In genomic region chr5:23071682-23072081, GRCh38 we compare ENCODE assay signal across 29 cellular contexts.
DNase-seq lines count a peak whose midpoint lies in the region; ATAC-seq, FAIRE-seq and TF ChIP-seq lines count a peak whose summit lies in the region.
"Had no signal": no experiment of that assay in that cellular context is flagged by ENCODE, and none has a peak within 500 bp of the region (broad histone marks: within the 10 kb centered on the region; RNA-seq: fewer than 3 reads in every experiment).

No MANE protein-coding gene starts in this region.

- TF ChIP-seq CTCF in H1 (IDR thresholded peaks at IDR 0.05; ENCODE audit: control extremely low read depth in 1 of 3, insufficient read depth in 1 of 3, low read depth in 1 of 3, low read length in 3 of 3) = no peak
- TF ChIP-seq CTCF in SK-N-SH (IDR thresholded peaks at IDR 0.05) = no peak

- FAIRE-seq in H1 (lab: Jason Lieb, UNC) = no peak
- FAIRE-seq: bronchial epithelial cell, frontal cortex, GM12892, HTR-8/SVneo, keratinocyte, small intestine had no signal

- H3K4me2 ChIP-seq in H1 (ENCODE audit: insufficient read depth in 1 of 2, low read depth in 2 of 2, low read length in 2 of 2) = no peak overlapping the region
- H3K4me2 ChIP-seq in SK-N-SH = no peak overlapping the region
- H3K4me2 ChIP-seq: BLaER1 had no signal

- H3K79me1 ChIP-seq in H1 (ENCODE audit: low read depth, low read length) = no peaks in the 10 kb centered on the region

- H2BK5ac ChIP-seq in H1 (ENCODE audit: low read depth, low read length) = no peak overlapping the region

- DNase-seq in H1 (ENCODE audit: low read depth in 1 of 2, low spot score in 2 of 2) (no peak), SK-N-SH (no peak), T-helper 9 cell (no peak)
- DNase-seq: activated CD4-positive, alpha-beta T cell treated with anti-CD3 and anti-CD28 coated beads, Interleukin-2, amount 10 ng/mL, durations not matched to agents 7 days and 5 days; activated naive CD8-positive, alpha-beta T cell treated with anti-CD3 and anti-CD28 coated beads, Interleukin-2, amount 10 ng/mL, durations not matched to agents 7 days and 5 days; aorta; heart right ventricle; KG1; left ventricle myocardium inferior; NCI-H1417; NCI-H2081; NCI-H526 treated with DMSO at 0.1 percent for 48 hours; small intestine; stimulated activated naive B cell treated with anti-CD40 and anti-IgM and Interleukin-4, amounts not matched to agents 10 μg/mL and 1 μg/mL and 100 μg/mL, for 72 hours; T1000 had no signal

- no peak overlapping the region for H2AK5ac ChIP-seq in H1 (ENCODE audit: low read depth, low read length)

- TF ChIP-seq POLR2A in H1 (IDR thresholded peaks at IDR 0.05; ENCODE audit: control extremely low read depth in 1 of 2, low read depth in 2 of 2, low read length in 2 of 2) = no peak

- H2BK12ac ChIP-seq in H1 (ENCODE audit: low read depth, low read length) = no peak overlapping the region

- H3K14ac ChIP-seq in H1 (ENCODE audit: insufficient read length) = no peak overlapping the region

- H3K79me2 ChIP-seq in H1 (ENCODE audit: control insufficient read depth in 1 of 2, insufficient read depth in 2 of 2, low read length in 2 of 2) (no peaks in the 10 kb centered on the region), SK-N-SH (ENCODE audit: insufficient read depth) (no peaks in the 10 kb centered on the region)
- H3K79me2 ChIP-seq: parathyroid adenoma had no signal

- H4K91ac ChIP-seq in H1 (replicated peaks; ENCODE audit: insufficient read length, low read length) = no peak overlapping the region

- no peak overlapping the region for H3K4me3 ChIP-seq in H1 (ENCODE audit: extremely low read depth in 1 of 4, insufficient read depth in 2 of 4, low read depth in 3 of 4, low read length in 4 of 4)
- no peak overlapping the region for H3K4me3 ChIP-seq in SK-N-SH (ENCODE audit: low read depth in 2 of 2, low read length in 1 of 2)
- H3K4me3 ChIP-seq: BLaER1, heart right ventricle, left ventricle myocardium inferior had no signal

- TF ChIP-seq RAD21 in H1 (IDR thresholded peaks at IDR 0.05 in 1 of 2, conservative IDR thresholded peaks at IDR 0.05 in 1 of 2; ENCODE audit: low read depth in 2 of 2, low read length in 2 of 2) (no peak), SK-N-SH (IDR thresholded peaks at IDR 0.05; ENCODE audit: low read length) (no peak)

- no peaks in the 10 kb centered on the region for H3F3A ChIP-seq in SK-N-SH (replicated peaks; ENCODE audit: insufficient read depth)

- peak; percentile 67 for ATAC-seq in GM18868 (IDR thresholded peaks at IDR 0.05; ENCODE audit: unreplicated experiment)
- peak; percentile 74 for ATAC-seq in GM21786 (IDR thresholded peaks at IDR 0.05; ENCODE audit: unreplicated experiment)
- peak; percentile 62 for ATAC-seq in HG03571 (IDR thresholded peaks at IDR 0.05; ENCODE audit: unreplicated experiment)
- ATAC-seq in HG02884 (IDR thresholded peaks at IDR 0.05; ENCODE audit: unreplicated experiment) = no peak
- ATAC-seq in HG03108 (IDR thresholded peaks at IDR 0.05; ENCODE audit: unreplicated experiment) = no peak
- ATAC-seq: HCT116, heart right ventricle had no signal

- H3K4me1 ChIP-seq in H1 (replicated peaks in 1 of 4; ENCODE audit: control insufficient read depth in 3 of 4, insufficient read depth in 4 of 4, low read length in 3 of 4) = no peaks in the 10 kb centered on the region
- H3K4me1 ChIP-seq in SK-N-SH (ENCODE audit: control insufficient read depth in 1 of 2, insufficient read depth in 2 of 2, low read depth in 1 of 2, low read length in 1 of 2) = no peaks in the 10 kb centered on the region
- H3K4me1 ChIP-seq: BLaER1, heart right ventricle, left ventricle myocardium inferior, parathyroid adenoma had no signal

- H3K56ac ChIP-seq in H1 (replicated peaks; ENCODE audit: insufficient read length, low read depth, low read length) = no peak overlapping the region

- no peak overlapping the region for H3K4ac ChIP-seq in H1 (replicated peaks; ENCODE audit: insufficient read length, low read depth, low read length)

- CTCF ChIA-PET in H1 (lab: Charles Lee; ENCODE audit: partially characterized antibody) (interaction anchor here (0.7 kb wide), 1 partner anchor 1052 kb away, joined by 3 read pairs; no protein-coding TSS in a partner anchor), SK-N-SH (lab: Yijun Ruan, JAX) (interaction anchor here (1.2 kb wide), 1 partner anchor 9 kb away, joined by 3 read pairs; no protein-coding TSS in a partner anchor)

- no peak overlapping the region for H2BK15ac ChIP-seq in H1 (ENCODE audit: low read length)

- H4K20me1 ChIP-seq in H1 (replicated peaks in 1 of 2; ENCODE audit: control insufficient read depth in 1 of 2, insufficient read depth in 2 of 2, low read length in 2 of 2) (no peaks in the 10 kb centered on the region), SK-N-SH (ENCODE audit: insufficient read depth) (no peaks in the 10 kb centered on the region)
- H4K20me1 ChIP-seq: BLaER1 had no signal

- H3K23me2 ChIP-seq in H1 (ENCODE audit: low read depth, low read length) = no peaks in the 10 kb centered on the region

- H4K8ac ChIP-seq in H1 (ENCODE audit: extremely low read depth, insufficient read depth, low read length) = peak overlapping the region; percentile 18; the same call in 1 of the 2 replicates

- H4K5ac ChIP-seq in H1 (ENCODE audit: insufficient read length, low read depth, low read length) = no peak overlapping the region

- H3K27me3 ChIP-seq in H1 (replicated peaks in 1 of 4; ENCODE audit: control insufficient read depth in 3 of 4, extremely low read depth in 1 of 4, insufficient read depth in 3 of 4, low read length in 3 of 4) (peaks cover 0 to 1% (median 0%) of the 10 kb centered on the region in 4 experiments; a peak in 1 of 7 replicates), SK-N-SH (ENCODE audit: insufficient read depth) (no peaks in the 10 kb centered on the region)
- H3K27me3 ChIP-seq: BLaER1, heart right ventricle had no signal

- no peak overlapping the region for H3K27ac ChIP-seq in H1 (ENCODE audit: low read depth, low read length)
- H3K27ac ChIP-seq in SK-N-SH (ENCODE audit: low read depth in 2 of 2, low read length in 1 of 2) = no peak overlapping the region
- H3K27ac ChIP-seq: BLaER1, heart right ventricle, left ventricle myocardium inferior, parathyroid adenoma, VCaP had no signal

- H2AFZ ChIP-seq in H1 (ENCODE audit: low read length) (no peak overlapping the region; the same call in 1 of the 2 replicates), SK-N-SH (ENCODE audit: low read depth) (no peak overlapping the region)
- H2AFZ ChIP-seq: parathyroid adenoma had no signal

- no peak overlapping the region for H3K23ac ChIP-seq in H1 (ENCODE audit: insufficient read length)

- H3K9ac ChIP-seq in H1 (replicated peaks in 1 of 4; ENCODE audit: extremely low read depth in 1 of 4, low read depth in 3 of 4, low read length in 3 of 4) (no peak overlapping the region), SK-N-SH (no peak overlapping the region)
- H3K9ac ChIP-seq: BLaER1, parathyroid adenoma had no signal

- H3K9me3 ChIP-seq in H1 (ENCODE audit: insufficient read depth in 2 of 2, low read depth in 1 of 2, low read length in 1 of 2) (no peaks in the 10 kb centered on the region), SK-N-SH (no peaks in the 10 kb centered on the region)
- H3K9me3 ChIP-seq: BLaER1 had no signal

- H3K18ac ChIP-seq in H1 (ENCODE audit: extremely low read depth, low read length) = no peak overlapping the region

- TF ChIP-seq EP300 in H1 (IDR thresholded peaks at IDR 0.05; ENCODE audit: borderline replicate concordance in 1 of 2, low read depth in 2 of 2, low read length in 2 of 2) = no peak
- TF ChIP-seq EP300 in SK-N-SH (IDR thresholded peaks at IDR 0.05; ENCODE audit: borderline replicate concordance in 1 of 2, low read depth in 1 of 2, low read length in 1 of 2) = no peak

- no peaks in the 10 kb centered on the region for H3K9me2 ChIP-seq in SK-N-SH

- 87% methylated on average over 3 of the region's 3 CpGs; no CpG with 5 or more reads in 1 of the 2 experiments for WGBS in H1 (ENCODE audit: extremely low coverage in 1 of 2, insufficient coverage in 1 of 2, insufficient read length in 1 of 2, insufficient replicate concordance in 2 of 2, low coverage in 1 of 2, low lambda C conversion rate in 2 of 2, missing lambda C conversion rate in 1 of 2), 2 experiments
- WGBS in SK-N-SH (ENCODE audit: low lambda C conversion rate) = 3% methylated on average over 3 of the region's 3 CpGs

- no peak overlapping the region for H2BK20ac ChIP-seq in H1 (ENCODE audit: low read length)

- POLR2A ChIA-PET in H1 (lab: Charles Lee; ENCODE audit: partially characterized antibody) = no interaction called here
- POLR2A ChIA-PET in SK-N-SH (lab: Yijun Ruan, JAX) = no interaction called here

- H3K36me3 ChIP-seq in H1 (ENCODE audit: control insufficient read depth in 2 of 4, insufficient read depth in 4 of 4, low read length in 3 of 4) (no peaks in the 10 kb centered on the region), SK-N-SH (replicated peaks in 1 of 2; ENCODE audit: control insufficient read depth in 1 of 2, insufficient read depth in 2 of 2, low read length in 1 of 2) (no peaks in the 10 kb centered on the region)
- H3K36me3 ChIP-seq: BLaER1, heart right ventricle, left ventricle myocardium inferior had no signal

- no peak overlapping the region for H2BK120ac ChIP-seq in H1 (replicated peaks; ENCODE audit: low read depth, low read length)

TF ChIP-seq in H1, 55 proteins besides CTCF, POLR2A, EP300 and RAD21 (continues in another document):
- TF ChIP-seq RFX5 (IDR thresholded peaks at IDR 0.05; ENCODE audit: borderline replicate concordance, low read depth, low read length) (no peak), RXRA (IDR thresholded peaks at IDR 0.05; ENCODE audit: insufficient read depth, low read depth, low read length) (no peak), USF2 (IDR thresholded peaks at IDR 0.05; ENCODE audit: low read length) (no peak), KDM5A (IDR thresholded peaks at IDR 0.05; ENCODE audit: low read length) (no peak)

TF ChIP-seq in SK-N-SH, 30 proteins besides CTCF, POLR2A, EP300 and RAD21:
- TF ChIP-seq GATA2 (CRISPR knock-in tag; IDR thresholded peaks at IDR 0.05) (no peak), NFIC (IDR thresholded peaks at IDR 0.05; ENCODE audit: borderline replicate concordance) (no peak), FOXJ3 (CRISPR knock-in tag; IDR thresholded peaks at IDR 0.05) (no peak), RFX5 (IDR thresholded peaks at IDR 0.05; ENCODE audit: low read length) (no peak), CHD2 (IDR thresholded peaks at IDR 0.05; ENCODE audit: low read length, partially characterized antibody) (no peak)

Comparison
In these comparisons a context has a peak if more than half of its experiments do, and no peak if none do; other contexts are left out.
1. ATAC-seq: peak in GM18868 (single experiment), GM21786 (single experiment) and HG03571 (single experiment); none in HG02884 (single experiment) and HG03108 (single experiment).